26 cellular contexts compared by ENCODE assay signal in the genomic region with DNA sequence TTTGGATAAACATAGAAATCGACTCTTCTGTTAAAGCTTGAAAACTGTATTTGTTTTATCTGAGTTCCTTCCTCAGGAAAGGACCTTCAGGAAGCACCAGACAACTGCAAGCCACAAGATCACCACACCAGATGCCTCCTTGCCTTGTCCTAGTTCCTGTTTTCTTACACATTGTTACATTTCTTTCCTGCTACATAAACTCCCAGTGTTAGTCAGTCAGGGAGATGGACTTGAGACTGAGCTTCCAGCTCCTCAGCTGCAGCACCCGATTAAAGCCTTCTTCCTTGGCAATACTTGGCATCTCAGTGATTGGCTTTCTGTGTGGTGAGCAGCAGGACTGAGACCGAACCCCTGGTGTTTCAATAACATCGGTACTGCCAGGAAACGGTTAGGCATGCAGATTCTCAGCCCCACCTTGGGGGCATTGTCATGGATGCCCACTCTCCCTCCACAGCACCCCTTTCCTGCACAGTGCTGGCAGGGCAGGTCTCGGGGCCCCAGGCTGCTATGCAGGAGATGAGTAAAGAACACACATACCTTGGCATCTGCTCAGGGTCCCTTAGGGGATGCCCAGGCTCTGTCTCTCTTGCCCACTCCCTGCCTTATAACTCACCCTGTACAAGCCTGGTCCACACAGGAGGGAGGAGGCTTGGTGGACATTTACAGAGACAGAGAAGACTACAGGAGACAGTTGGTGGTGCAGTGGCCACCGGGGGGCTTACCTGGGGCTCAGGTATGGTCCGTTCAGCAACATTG. TPM values are rescaled to one million over a fixed set of nuclear protein-coding genes. Genes with fewer than 3 reads are reported as not detected.
DNase-seq lines count a peak whose midpoint lies in the region; ATAC-seq, FAIRE-seq and TF ChIP-seq lines count a peak whose summit lies in the region.
"Had no signal": no experiment of that assay in that cellular context is flagged by ENCODE, and none has a peak within 500 bp of the region (broad histone marks: within the 10 kb centered on the region; RNA-seq: fewer than 3 reads in every experiment).

No MANE protein-coding gene starts in this region.

- in situ Hi-C loops in K562 (cut with MboI): no loop called here

- ATAC-seq in K562 (no peak), WTC11 (no peak)
- ATAC-seq: naive thymus-derived CD4-positive, alpha-beta T cell; Right ventricle myocardium inferior had no signal

- no TSS peak for BruUV-seq in K562 (replicated peaks; lab: Mats Ljungman, UMichigan)

- H3K9ac ChIP-seq in K562 (ENCODE audit: insufficient read depth in 1 of 2, low read depth in 2 of 2, low read length in 2 of 2): no peak overlapping the region

- no peak for TF ChIP-seq RAD21 in K562 (CRISPR knock-in tag; conservative IDR thresholded peaks at IDR 0.05 in 1 of 2, IDR thresholded peaks at IDR 0.05 in 1 of 2)

- H3K9me3 ChIP-seq in K562 (replicated peaks; ENCODE audit: control insufficient read depth, insufficient read depth, low read depth, low read length) (peaks cover 18% of the 10 kb centered on the region), spleen (peaks cover 0 to 56% (median 26%) of the 10 kb centered on the region in 8 donors)

- no peak overlapping the region for H2AFZ ChIP-seq in K562 (ENCODE audit: low read depth, low read length)

- no peaks in the 10 kb centered on the region for H3K9me1 ChIP-seq in K562 (ENCODE audit: control insufficient read depth, insufficient read depth, low read length)

- no peak for TF ChIP-seq EP300 in K562 (IDR thresholded peaks at IDR 0.05; ENCODE audit: low read length)

- peaks cover 16% of the 10 kb centered on the region for H3K27me3 Mint-ChIP-seq in WTC11 (ENCODE audit: low read depth)
- H3K27me3 Mint-ChIP-seq: IgD-negative memory B cell had no signal

- H3K4me3 ChIP-seq in K562: no peak overlapping the region
- no peak overlapping the region for H3K4me3 ChIP-seq in spleen
- H3K4me3 ChIP-seq: stomach, tibial nerve had no signal

- peaks cover 4% of the 10 kb centered on the region; the same call in 1 of the 2 replicates for H3K4me1 Mint-ChIP-seq in WTC11

- no peaks in the 10 kb centered on the region for H4K20me1 ChIP-seq in K562 (replicated peaks; ENCODE audit: control insufficient read depth, insufficient read depth, low read length)

- intact Hi-C loops in K562 (cut with micrococcal nuclease): no loop called here
- intact Hi-C loops in spleen (cut with DNase I; ENCODE audit: low total_unique reads): no loop called here

- H3K36me3 ChIP-seq in K562 (ENCODE audit: control insufficient read depth, insufficient read depth, low read length) (peaks cover 48% of the 10 kb centered on the region; the same call in 2 of the 3 replicates), spleen (peaks cover 0 to 84% (median 40%) of the 10 kb centered on the region in 6 donors)
- H3K36me3 ChIP-seq: brain microvascular endothelial cell had no signal

- H3K27me3 ChIP-seq in K562 (ENCODE audit: control insufficient read depth in 2 of 2, insufficient read depth in 2 of 2, low read length in 2 of 2): no peaks in the 10 kb centered on the region
- H3K27me3 ChIP-seq in spleen (replicated peaks in 1 of 7): peaks cover 0 to 5% (median 0%) of the 10 kb centered on the region in 7 donors
- H3K27me3 ChIP-seq: brain microvascular endothelial cell had no signal

- 80% methylated on average over 6 of the region's 8 CpGs for WGBS in K562 (ENCODE audit: insufficient coverage, low coverage, missing lambda C conversion rate)
- WGBS in spleen, 5 donors: 81 to 85% (median 82%) methylated on average over 7 to 8 of the region's 8 CpGs

- no peak overlapping the region for H3K27ac Mint-ChIP-seq in WTC11
- H3K27ac Mint-ChIP-seq: IgD-negative memory B cell had no signal

- no peak overlapping the region for H3K4me2 ChIP-seq in K562 (ENCODE audit: insufficient read depth, low read length)

- no peak for FAIRE-seq in K562 (lab: Jason Lieb, UNC)
- FAIRE-seq: H54 had no signal

- H3K79me2 ChIP-seq in K562 (ENCODE audit: control insufficient read depth, insufficient read depth, low read length): no peaks in the 10 kb centered on the region

- no peak overlapping the region for H3K4me3 Mint-ChIP-seq in WTC11
- H3K4me3 Mint-ChIP-seq: naive thymus-derived CD4-positive, alpha-beta T cell had no signal

- peaks cover 71% of the 10 kb centered on the region for H3K9me3 Mint-ChIP-seq in WTC11

- TF ChIP-seq CTCF in K562 (IDR thresholded peaks at IDR 0.05 in 2 of 3, conservative IDR thresholded peaks at IDR 0.05 in 1 of 3; ENCODE audit: insufficient read depth in 2 of 3, low read depth in 1 of 3, low read length in 3 of 3) (no peak), spleen (IDR thresholded peaks at IDR 0.05 in 8 of 11, conservative IDR thresholded peaks at IDR 0.05 in 3 of 11) (no peak), WTC11 (IDR thresholded peaks at IDR 0.05) (no peak)

- CTCF ChIA-PET in K562 (lab: Yijun Ruan, JAX; ENCODE audit: low intra/inter-chr PET ratio) (no interaction called here), WTC11 (lab: Charles Lee) (interaction anchor here (1.6 kb wide), 1 partner anchor 11 kb away, joined by 7 read pairs; no protein-coding TSS in a partner anchor)

- H3K27ac ChIP-seq in K562 (ENCODE audit: extremely low read depth, low read depth, low read length) (no peak overlapping the region), spleen (no peak overlapping the region)
- H3K27ac ChIP-seq: brain microvascular endothelial cell, stomach, tibial nerve had no signal

- POLR2A ChIA-PET in K562 (lab: Yijun Ruan, JAX): no interaction called here
- POLR2A ChIA-PET in WTC11 (lab: Charles Lee): no interaction called here

- H3K36me3 Mint-ChIP-seq in WTC11: peaks cover 68% of the 10 kb centered on the region

- no peak for TF ChIP-seq POLR2A in K562 (conservative IDR thresholded peaks at IDR 0.05)
- no peak for TF ChIP-seq POLR2A in spleen (IDR thresholded peaks at IDR 0.05)

- DNase-seq in activated CD8-positive, alpha-beta memory T cell treated with anti-CD3 and anti-CD28 coated beads for 24 hours: peak; percentile 24
- no peak for DNase-seq in activated CD8-positive, alpha-beta memory T cell treated with anti-CD3 and anti-CD28 coated beads, Interleukin-2, amount 50 U/mL, for 4 hours
- peak; percentile 8 for DNase-seq in KG1 (lab: John Stamatoyannopoulos, UW)
- DNase-seq in K562 (ENCODE audit: extremely low read depth in 1 of 4, low spot score in 3 of 4): no peak
- DNase-seq in spleen: peak; percentile 32
- no peak for DNase-seq in WTC11 (ENCODE audit: low spot score)
- DNase-seq in EL: no peak
- DNase-seq in NCI-H187 (lab: John Stamatoyannopoulos, UW): no peak
- DNase-seq: activated CD4-positive, CD25-positive, alpha-beta regulatory T cell treated with anti-CD3 and anti-CD28 coated beads, Interleukin-2, amount 50 U/mL, for 72 hours; activated effector memory CD4-positive, alpha-beta T cell treated with Interleukin-2 at 50 U/mL for 16 hours; brain microvascular endothelial cell; cortex of kidney; glutamatergic neuron; mesendoderm; MM.1S; naive thymus-derived CD4-positive, alpha-beta T cell; NCI-H187 treated with DMSO at 0.1 percent for 48 hours; NCI-H226; NCI-H82; stimulated activated CD4-positive, alpha-beta T cell treated with anti-CD3 and anti-CD28 coated beads, Interleukin-12 subunit alpha, Interleukin-12 subunit beta, amount 100 ng/mL, for 4 hours; stomach; T1000 had no signal

- no peaks in the 10 kb centered on the region for H3K4me1 ChIP-seq in K562 (replicated peaks in 1 of 2; ENCODE audit: control insufficient read depth in 2 of 2, insufficient read depth in 2 of 2, low read length in 2 of 2)
- H3K4me1 ChIP-seq in spleen: peaks cover 0 to 4% (median 2%) of the 10 kb centered on the region in 6 donors

RNA-seq across cellular contexts. Expression of gene ANKMY1, which starts 32.6 kb away (rescaled TPM):
- 94.4 and 106 TPM in 2 replicates for total RNA-seq in K562 (2011; cell fraction: chromatin; rRNA removed; ENCODE audit: low replicate concordance)
- 48.0 and 49.5 TPM in 2 replicates for total RNA-seq in K562 (2011; cell fraction: nucleolus; rRNA removed)
- total RNA-seq in K562 (2011; cell fraction: nucleoplasm; rRNA removed): 47.5 and 60.0 TPM in 2 replicates
- total RNA-seq in K562 (2014; rRNA removed) (7.7 and 8.2 TPM in 2 replicates), K562 (2014; rRNA removed; fragmentation: Illumina TruSeq; extraction: Trizol) (4.4 and 6.4 TPM in 2 replicates), K562 (2015; rRNA removed; fragmentation: Illumina TruSeq; extraction: Trizol) (10.7 and 12.3 TPM in 2 replicates), K562 (2021) (15.1 and 16.0 TPM in 2 replicates), spleen (10 to 100 TPM; 26.5 to 45.5 (median 30.1) TPM), WTC11 (2021) (4.6 to 7.8 TPM (median 5.2 TPM) in 3 replicates)
- polyA plus RNA-seq in K562 (2011; rRNA removed) (13.0 and 18.7 TPM in 2 replicates), K562 (2014; fragmentation: Illumina TruSeq; extraction: Trizol) (12.4 and 13.8 TPM in 2 replicates), K562 (2014; fragmentation: Nextera tagmentation; extraction: Ambion mirVana) (under 1 TPM; 0.75 to 0.87 TPM), K562 (2014; rRNA removed) (11.7 and 11.9 TPM in 2 replicates), spleen (10 to 100 TPM in 1 of 3 donors, 1 to 10 TPM in 2; 7.6 to 11.4 (median 8.1) TPM)
- 13.4 and 18.3 TPM in 2 replicates for polyA plus RNA-seq in K562 (2011; cell fraction: cytosol; rRNA removed)
- polyA plus RNA-seq in K562 (2011; cell fraction: nucleus; rRNA removed): 66.3 and 91.6 TPM in 2 replicates
- 12.3 and 19.9 TPM in 2 replicates for polyA plus RNA-seq in K562 (2012)
- 22.6 and 23.1 TPM in 2 replicates for polyA minus RNA-seq in K562 (2011; rRNA and poly(A)+ RNA removed)
- polyA minus RNA-seq in K562 (2011; cell fraction: cytosol; rRNA and poly(A)+ RNA removed): 9.9 and 13.2 TPM in 2 replicates
- polyA minus RNA-seq in K562 (2011; cell fraction: nucleus; rRNA and poly(A)+ RNA removed): 34.6 and 45.8 TPM in 2 replicates

RNA-seq across cellular contexts. Expression of gene DUSP28, which starts 35.0 kb away (rescaled TPM):
- total RNA-seq in K562 (2011; cell fraction: chromatin; rRNA removed; ENCODE audit: low replicate concordance): 9.2 and 12.9 TPM in 2 replicates
- total RNA-seq in K562 (2011; cell fraction: nucleolus; rRNA removed): 7.8 and 10.5 TPM in 2 replicates
- total RNA-seq in K562 (2011; cell fraction: nucleoplasm; rRNA removed): 11.3 and 11.6 TPM in 2 replicates
- total RNA-seq in K562 (2014; rRNA removed): 5.1 and 5.6 TPM in 2 replicates
- 4.2 and 5.8 TPM in 2 replicates for total RNA-seq in K562 (2014; rRNA removed; fragmentation: Illumina TruSeq; extraction: Trizol)
- 3.6 and 4.3 TPM in 2 replicates for total RNA-seq in K562 (2015; rRNA removed; fragmentation: Illumina TruSeq; extraction: Trizol)
- total RNA-seq in K562 (2021): 3.3 and 6.3 TPM in 2 replicates
- 7.5 and 8.1 TPM in 2 replicates for polyA plus RNA-seq in K562 (2011; rRNA removed)
- polyA plus RNA-seq in K562 (2011; cell fraction: cytosol; rRNA removed): 6.5 and 7.1 TPM in 2 replicates
- polyA plus RNA-seq in K562 (2011; cell fraction: nucleus; rRNA removed): 6.2 and 6.6 TPM in 2 replicates
- 5.6 and 7.6 TPM in 2 replicates for polyA plus RNA-seq in K562 (2012)
- polyA plus RNA-seq in K562 (2014; fragmentation: Illumina TruSeq; extraction: Trizol): 4.1 and 4.7 TPM in 2 replicates
- polyA plus RNA-seq in K562 (2014; fragmentation: Nextera tagmentation; extraction: Ambion mirVana): 1 to 10 TPM; 2.8 to 4.2 TPM
- 4.7 and 5.4 TPM in 2 replicates for polyA plus RNA-seq in K562 (2014; rRNA removed)
- polyA minus RNA-seq in K562 (2011; rRNA and poly(A)+ RNA removed): 4.2 and 5.7 TPM in 2 replicates
- polyA minus RNA-seq in K562 (2011; cell fraction: cytosol; rRNA and poly(A)+ RNA removed): 1.2 and 2.1 TPM in 2 replicates
- 3.4 and 3.8 TPM in 2 replicates for polyA minus RNA-seq in K562 (2011; cell fraction: nucleus; rRNA and poly(A)+ RNA removed)
- 10 to 100 TPM in 1 of 7 donors, 1 to 10 TPM in 6; 5.9 to 13.6 (median 7.1) TPM for total RNA-seq in spleen
- 1 to 10 TPM; 6.5 to 9.0 (median 7.9) TPM for polyA plus RNA-seq in spleen
- total RNA-seq in WTC11 (2021): 2.2 to 2.3 TPM (median 2.2 TPM) in 3 replicates

RNA-seq across cellular contexts. Expression of gene RNPEPL1, which starts 43.1 kb away (rescaled TPM):
- total RNA-seq in K562 (2011; cell fraction: chromatin; rRNA removed; ENCODE audit: low replicate concordance): 13.5 and 56.3 TPM in 2 replicates
- total RNA-seq in K562 (2011; cell fraction: nucleolus; rRNA removed): 37.2 and 53.2 TPM in 2 replicates
- 20.7 and 21.8 TPM in 2 replicates for total RNA-seq in K562 (2011; cell fraction: nucleoplasm; rRNA removed)
- 15.7 and 25.3 TPM in 2 replicates for total RNA-seq in K562 (2014; rRNA removed)
- total RNA-seq in K562 (2014; rRNA removed; fragmentation: Illumina TruSeq; extraction: Trizol): 1.7 and 2.5 TPM in 2 replicates
- 7.0 and 7.1 TPM in 2 replicates for total RNA-seq in K562 (2015; rRNA removed; fragmentation: Illumina TruSeq; extraction: Trizol)
- total RNA-seq in K562 (2021): 38.3 and 38.7 TPM in 2 replicates
- polyA plus RNA-seq in K562 (2011; rRNA removed): 5.5 and 10.0 TPM in 2 replicates
- 12.6 and 28.4 TPM in 2 replicates for polyA plus RNA-seq in K562 (2011; cell fraction: cytosol; rRNA removed)
- 56.7 and 79.9 TPM in 2 replicates for polyA plus RNA-seq in K562 (2011; cell fraction: nucleus; rRNA removed)
- 21.9 and 55.2 TPM in 2 replicates for polyA plus RNA-seq in K562 (2012)
- 5.6 and 21.3 TPM in 2 replicates for polyA plus RNA-seq in K562 (2014; fragmentation: Illumina TruSeq; extraction: Trizol)
- polyA plus RNA-seq in K562 (2014; fragmentation: Nextera tagmentation; extraction: Ambion mirVana): under 1 TPM; 0.07 to 0.45 TPM
- 21.9 and 28.2 TPM in 2 replicates for polyA plus RNA-seq in K562 (2014; rRNA removed)
- 1.9 and 3.7 TPM in 2 replicates for polyA minus RNA-seq in K562 (2011; rRNA and poly(A)+ RNA removed)
- polyA minus RNA-seq in K562 (2011; cell fraction: cytosol; rRNA and poly(A)+ RNA removed): 29.7 and 42.0 TPM in 2 replicates
- polyA minus RNA-seq in K562 (2011; cell fraction: nucleus; rRNA and poly(A)+ RNA removed): 17.6 and 18.4 TPM in 2 replicates
- total RNA-seq in spleen: 100 to 1,000 TPM in 2 of 7 donors, 10 to 100 TPM in 5; 57.2 to 116 (median 73.0) TPM
- polyA plus RNA-seq in spleen: 100 to 1,000 TPM in 2 of 3 donors, 10 to 100 TPM in 1; 79.8 to 165 (median 107) TPM
- total RNA-seq in WTC11 (2021): 18.8 to 20.5 TPM (median 19.4 TPM) in 3 replicates

Comparison
In these comparisons a context has a peak if more than half of its experiments do, and no peak if none do; other contexts are left out.
1. DNase-seq: peak in activated CD8-positive, alpha-beta memory T cell treated with anti-CD3 and anti-CD28 coated beads for 24 hours (single experiment), KG1 (single experiment) and spleen (single experiment); none in activated CD8-positive, alpha-beta memory T cell treated with anti-CD3 and anti-CD28 coated beads, Interleukin-2, amount 50 U/mL, for 4 hours (single experiment), K562 (0 of 4), WTC11 (single experiment), EL (single experiment) and NCI-H187 (0 of 2).